ENCODE assay signal across 8 cellular contexts in genomic region chr18:11752116-11752911, GRCh38.
DNase-seq lines count a peak whose midpoint lies in the region; ATAC-seq and TF ChIP-seq lines count a peak whose summit lies in the region.

No MANE protein-coding gene starts in this region.

- DNase-seq in NCI-H748 (lab: John Stamatoyannopoulos, UW; ENCODE audit: unreplicated experiment) (peak; percentile 78), epidermal melanocyte (ENCODE audit: insufficient read length, low spot score) (peak; percentile 66), neural progenitor cell (ENCODE audit: low spot score) (peak; percentile 75), RKO (ENCODE audit: low spot score) (no peak), pons (ENCODE audit: low spot score) (no peak), body of pancreas (no peak)

- H3K9ac ChIP-seq in ES-I3 (ENCODE audit: low read depth, low read length) = peak overlapping the region; percentile 54
- no peak overlapping the region for H3K9ac ChIP-seq in neural progenitor cell

- H3K27me3 Mint-ChIP-seq in neural progenitor cell (ENCODE audit: insufficient read depth, low read depth) = peaks cover 32% of the 10 kb centered on the region

- H3K27ac Mint-ChIP-seq in neural progenitor cell = peak overlapping the region; percentile 48

- peaks cover 21% of the 10 kb centered on the region for H3K4me1 Mint-ChIP-seq in neural progenitor cell

- intact Hi-C loops in body of pancreas (cut with DNase I) = no loop called here

- H3K36me3 ChIP-seq in ES-I3 (ENCODE audit: insufficient read depth, low read length) (no peaks in the 10 kb centered on the region), neural progenitor cell (no peaks in the 10 kb centered on the region), body of pancreas (replicated peaks in 1 of 2; ENCODE audit: insufficient read depth in 1 of 2, low read depth in 2 of 2) (no peaks in the 10 kb centered on the region)

- peaks cover 18% of the 10 kb centered on the region for H3F3A ChIP-seq in neural progenitor cell (ENCODE audit: low read depth)

- no peak for ATAC-seq in GM21825 (IDR thresholded peaks at IDR 0.05; ENCODE audit: unreplicated experiment)
- ATAC-seq in body of pancreas = no peak

- H3K9me3 Mint-ChIP-seq in neural progenitor cell = peaks cover 19% of the 10 kb centered on the region

- peaks cover 3% of the 10 kb centered on the region for H3K36me3 Mint-ChIP-seq in neural progenitor cell

- TF ChIP-seq CTCF in neural progenitor cell (IDR thresholded peaks at IDR 0.05) = no peak
- TF ChIP-seq CTCF in body of pancreas (IDR thresholded peaks at IDR 0.05) = no peak

- H4K20me1 ChIP-seq in neural progenitor cell (ENCODE audit: low read depth) = no peaks in the 10 kb centered on the region

- H2AFZ ChIP-seq in neural progenitor cell (replicated peaks) = peak overlapping the region; percentile 75

- H3K4me3 ChIP-seq in neural progenitor cell (peak overlapping the region; percentile 40), body of pancreas (no peak overlapping the region)

- H3K4me3 Mint-ChIP-seq in neural progenitor cell = peak overlapping the region; percentile 89

- H3K9me3 ChIP-seq in ES-I3 (ENCODE audit: control insufficient read depth, insufficient read depth, low read length) (no peaks in the 10 kb centered on the region), neural progenitor cell (ENCODE audit: low read depth) (no peaks in the 10 kb centered on the region), body of pancreas (no peaks in the 10 kb centered on the region)

- no peaks in the 10 kb centered on the region for H3K4me1 ChIP-seq in ES-I3 (ENCODE audit: insufficient read depth, low read length)
- peaks cover 11% of the 10 kb centered on the region for H3K4me1 ChIP-seq in neural progenitor cell
- peaks cover 15% of the 10 kb centered on the region for H3K4me1 ChIP-seq in body of pancreas

- no peaks in the 10 kb centered on the region for H3K79me2 ChIP-seq in neural progenitor cell (ENCODE audit: low read depth)

- 1 to 3% methylated on average over 28 to 64 of the region's 64 CpGs for WGBS in body of pancreas, 2 donors

- H3K27ac ChIP-seq in neural progenitor cell (no peak overlapping the region), body of pancreas (no peak overlapping the region)

- no peak for TF ChIP-seq POLR2A in body of pancreas (IDR thresholded peaks at IDR 0.05)

- H3K4me2 ChIP-seq in neural progenitor cell = peak overlapping the region; percentile 80

- H3K27me3 ChIP-seq in neural progenitor cell = peaks cover 48% of the 10 kb centered on the region
- H3K27me3 ChIP-seq in body of pancreas = peaks cover 0 to 11% of the 10 kb centered on the region in 2 donors

Comparison
In these comparisons a context has a peak if more than half of its experiments do, and no peak if none do; other contexts are left out.
1. DNase-seq: peak in NCI-H748 (single experiment), epidermal melanocyte (single experiment) and neural progenitor cell (single experiment); none in RKO (single experiment), pons (single experiment) and body of pancreas (0 of 4).